Comparison of ENCODE assay signal across 16 cellular contexts in genomic region chr15:80250614-80251504, GRCh38. TPM values are rescaled to one million over a fixed set of nuclear protein-coding genes. Genes with fewer than 3 reads are reported as not detected.
A peak's percentile ranks its signal among the peaks of the same experiment; 100 is the strongest.
DNase-seq lines count a peak whose midpoint lies in the region; ATAC-seq and TF ChIP-seq lines count a peak whose summit lies in the region.
"Had no signal": no experiment of that assay in that cellular context is flagged by ENCODE, and none has a peak within 500 bp of the region (broad histone marks: within the 10 kb centered on the region; RNA-seq: fewer than 3 reads in every experiment).

No MANE protein-coding gene starts in this region.

- WGBS in suprapubic skin, result 62% methylated on average over 21 of the region's 21 CpGs

- H3K27me3 ChIP-seq in lower lobe of right lung (ENCODE audit: low read depth) (peaks cover 61% of the 10 kb centered on the region), suprapubic skin (peaks cover 86% of the 10 kb centered on the region)

- ATAC-seq in lower lobe of right lung, result peak in 1 of 2 donors; percentile 43
- ATAC-seq in GM18870 (IDR thresholded peaks at IDR 0.05; ENCODE audit: unreplicated experiment), result no peak
- ATAC-seq in GM18517 (IDR thresholded peaks at IDR 0.05; ENCODE audit: unreplicated experiment), result no peak

- H3K27ac Mint-ChIP-seq in activated CD4-positive, alpha-beta T cell treated with anti-CD3 and anti-CD28 coated beads, Interleukin-2, amount 10 ng/mL, durations not matched to agents 24 days and 14 days, result no peak overlapping the region
- H3K27ac Mint-ChIP-seq in activated CD4-positive, alpha-beta T cell treated with anti-CD3 and anti-CD28 coated beads, Interleukin-2, amount 10 ng/mL, durations not matched to agents 7 days and 5 days, result no peak overlapping the region

- H3K9me3 ChIP-seq in lower lobe of right lung (no peaks in the 10 kb centered on the region), suprapubic skin (no peaks in the 10 kb centered on the region)
- H3K9me3 ChIP-seq: Peyer's patch had no signal

- TF ChIP-seq EP300 in suprapubic skin (IDR thresholded peaks at IDR 0.05), result no peak

- no peak for DNase-seq in activated CD4-positive, alpha-beta T cell treated with anti-CD3 and anti-CD28 coated beads, Interleukin-2, amount 10 ng/mL, durations not matched to agents 24 days and 14 days
- no peak for DNase-seq in activated CD4-positive, alpha-beta T cell treated with anti-CD3 and anti-CD28 coated beads, Interleukin-2, amount 10 ng/mL, durations not matched to agents 7 days and 5 days
- DNase-seq in lower lobe of right lung (no peak), suprapubic skin (ENCODE audit: low spot score in 2 of 2) (no peak), LoVo (ENCODE audit: low spot score) (no peak)
- DNase-seq: ACHN; activated CD4-positive, CD25-positive, alpha-beta regulatory T cell; activated naive CD4-positive, alpha-beta T cell treated with anti-CD3 and anti-CD28 coated beads, Interleukin-2, amount 50 U/mL, for 16 hours; erythroblast; NCI-H2081; Peyer's patch had no signal

- peaks cover 65% of the 10 kb centered on the region for H3K27me3 Mint-ChIP-seq in activated CD4-positive, alpha-beta T cell treated with anti-CD3 and anti-CD28 coated beads, Interleukin-2, amount 10 ng/mL, durations not matched to agents 24 days and 14 days
- H3K27me3 Mint-ChIP-seq in activated CD4-positive, alpha-beta T cell treated with anti-CD3 and anti-CD28 coated beads, Interleukin-2, amount 10 ng/mL, durations not matched to agents 7 days and 5 days, result peaks cover 65% of the 10 kb centered on the region

- H3K27ac ChIP-seq in cingulate gyrus (ENCODE audit: low read depth, low read length) (peak overlapping the region; percentile 29), lower lobe of right lung (no peak overlapping the region), suprapubic skin (no peak overlapping the region)

- TF ChIP-seq POLR2A in suprapubic skin (IDR thresholded peaks at IDR 0.05), result no peak

- H3K36me3 Mint-ChIP-seq in activated CD4-positive, alpha-beta T cell treated with anti-CD3 and anti-CD28 coated beads, Interleukin-2, amount 10 ng/mL, durations not matched to agents 24 days and 14 days (ENCODE audit: low read depth), result no peaks in the 10 kb centered on the region
- no peaks in the 10 kb centered on the region for H3K36me3 Mint-ChIP-seq in activated CD4-positive, alpha-beta T cell treated with anti-CD3 and anti-CD28 coated beads, Interleukin-2, amount 10 ng/mL, durations not matched to agents 7 days and 5 days (ENCODE audit: low read depth)

- POLR2A ChIA-PET in activated CD4-positive, alpha-beta T cell treated with anti-CD3 and anti-CD28 coated beads, Interleukin-2, amount 10 ng/mL, durations not matched to agents 7 days and 5 days (lab: Charles Lee), result no interaction called here

- CTCF ChIA-PET in activated CD4-positive, alpha-beta T cell treated with anti-CD3 and anti-CD28 coated beads, Interleukin-2, amount 10 ng/mL, durations not matched to agents 7 days and 5 days (lab: Charles Lee), result no interaction called here

- H3K4me3 Mint-ChIP-seq in activated CD4-positive, alpha-beta T cell treated with anti-CD3 and anti-CD28 coated beads, Interleukin-2, amount 10 ng/mL, durations not matched to agents 24 days and 14 days, result peak overlapping the region; percentile 24
- no peak overlapping the region for H3K4me3 Mint-ChIP-seq in activated CD4-positive, alpha-beta T cell treated with anti-CD3 and anti-CD28 coated beads, Interleukin-2, amount 10 ng/mL, durations not matched to agents 7 days and 5 days

- intact Hi-C loops in activated CD4-positive, alpha-beta T cell treated with anti-CD3 and anti-CD28 coated beads, Interleukin-2, amount 10 ng/mL, durations not matched to agents 24 days and 14 days (cut with micrococcal nuclease), result no loop called here
- intact Hi-C loops in lower lobe of right lung (cut with DNase I), result no loop called here

- H3K4me3 ChIP-seq in lower lobe of right lung (peak overlapping the region; percentile 47), suprapubic skin (peak overlapping the region; percentile 52)

- peaks cover 6% of the 10 kb centered on the region for H3K4me1 ChIP-seq in lower lobe of right lung
- peaks cover 12% of the 10 kb centered on the region for H3K4me1 ChIP-seq in suprapubic skin

- no peaks in the 10 kb centered on the region for H3K9me3 Mint-ChIP-seq in activated CD4-positive, alpha-beta T cell treated with anti-CD3 and anti-CD28 coated beads, Interleukin-2, amount 10 ng/mL, durations not matched to agents 24 days and 14 days
- no peaks in the 10 kb centered on the region for H3K9me3 Mint-ChIP-seq in activated CD4-positive, alpha-beta T cell treated with anti-CD3 and anti-CD28 coated beads, Interleukin-2, amount 10 ng/mL, durations not matched to agents 7 days and 5 days

- H3K4me1 Mint-ChIP-seq in activated CD4-positive, alpha-beta T cell treated with anti-CD3 and anti-CD28 coated beads, Interleukin-2, amount 10 ng/mL, durations not matched to agents 24 days and 14 days, result no peaks in the 10 kb centered on the region
- H3K4me1 Mint-ChIP-seq in activated CD4-positive, alpha-beta T cell treated with anti-CD3 and anti-CD28 coated beads, Interleukin-2, amount 10 ng/mL, durations not matched to agents 7 days and 5 days, result peaks cover 7% of the 10 kb centered on the region

- H3K36me3 ChIP-seq in lower lobe of right lung, result no peaks in the 10 kb centered on the region
- H3K36me3 ChIP-seq in suprapubic skin, result no peaks in the 10 kb centered on the region
- H3K36me3 ChIP-seq: Peyer's patch had no signal

- TF ChIP-seq CTCF in lower lobe of right lung (IDR thresholded peaks at IDR 0.05), result no peak
- no peak for TF ChIP-seq CTCF in suprapubic skin (IDR thresholded peaks at IDR 0.05)

RNA-seq across cellular contexts. Expression of gene CTXND1, which starts 1.2 kb away (rescaled TPM):
- total RNA-seq in activated CD4-positive, alpha-beta T cell treated with anti-CD3 and anti-CD28 coated beads, Interleukin-2, amount 10 ng/mL, durations not matched to agents 24 days and 14 days, result not detected in 2 replicates
- not detected for total RNA-seq in activated CD4-positive, alpha-beta T cell treated with anti-CD3 and anti-CD28 coated beads, Interleukin-2, amount 10 ng/mL, durations not matched to agents 7 days and 5 days
- total RNA-seq in lower lobe of right lung (1.8 TPM), suprapubic skin (under 1 TPM in 3 of 4 donors, not detected in 1; 0.24 to 0.55 (median 0.49) TPM)
- total RNA-seq: HT-29, lung microvascular endothelial cell had no signal
